ENCODE assay signal across 8 cellular contexts in the genomic region with DNA sequence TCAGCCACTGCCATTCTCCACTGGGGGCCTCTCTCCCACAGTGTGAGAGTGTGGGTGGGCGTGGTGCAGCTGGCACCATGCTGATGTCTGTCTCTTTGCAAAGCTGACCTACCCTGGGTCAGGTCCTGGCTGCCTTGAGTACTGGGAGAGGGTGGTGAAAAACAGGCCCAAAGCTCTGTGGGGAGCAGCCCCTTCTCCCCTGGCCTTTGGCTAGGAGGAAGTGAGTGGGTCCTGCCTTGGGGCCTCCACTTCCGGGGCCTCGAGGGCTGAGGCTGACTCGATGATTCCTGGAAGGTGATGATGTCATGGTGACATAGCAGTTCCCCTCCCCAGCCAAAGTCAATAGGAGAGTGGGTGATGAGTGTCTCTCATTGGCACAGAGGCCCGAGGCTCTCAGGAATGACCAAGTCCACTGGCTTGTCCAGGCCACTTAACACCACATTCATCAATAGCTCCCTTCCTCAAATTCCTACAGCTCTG. TPM values are rescaled to one million over a fixed set of nuclear protein-coding genes. Genes with fewer than 3 reads are reported as not detected.
DNase-seq lines count a peak whose midpoint lies in the region; ATAC-seq and TF ChIP-seq lines count a peak whose summit lies in the region.

No MANE protein-coding gene starts in this region.

- H3K4me3 ChIP-seq in heart left ventricle (no peak overlapping the region), right atrium auricular region (no peak overlapping the region)

- H3K27me3 ChIP-seq in heart left ventricle (no peaks in the 10 kb centered on the region), right atrium auricular region (no peaks in the 10 kb centered on the region)

- H3K9me3 ChIP-seq in heart left ventricle = peaks cover 0 to 8% (median 0%) of the 10 kb centered on the region in 12 donors
- peaks cover 0 to 4% of the 10 kb centered on the region in 2 donors for H3K9me3 ChIP-seq in right atrium auricular region

- peak overlapping the region in 1 of 12 donors; percentile 44 for H3K27ac ChIP-seq in heart left ventricle
- no peak overlapping the region for H3K27ac ChIP-seq in right atrium auricular region

- TF ChIP-seq POLR2A in heart left ventricle (IDR thresholded peaks at IDR 0.05) = no peak

- H3K36me3 ChIP-seq in heart left ventricle (no peaks in the 10 kb centered on the region), right atrium auricular region (no peaks in the 10 kb centered on the region)

- WGBS in heart left ventricle, 4 donors = 46 to 63% (median 56%) methylated on average over 5 of the region's 5 CpGs

- DNase-seq in heart left ventricle (peak in 1 of 5 donors; percentile 68), Right ventricle myocardium inferior (ENCODE audit: missing footprints) (no peak), activated T-cell treated with anti-CD3 and anti-CD28 coated beads for 4 hours (peak; percentile 46), right atrium auricular region (ENCODE audit: low spot score) (peak; percentile 73), iPS-NIHi11 (ENCODE audit: low spot score) (no peak), activated gamma-delta T cell (lab: John Stamatoyannopoulos, UW) (no peak)
- DNase-seq in stimulated activated CD8-positive, alpha-beta memory T cell treated with anti-CD3 and anti-CD28 coated beads, Interleukin-4, amount 100 ng/mL, for 24 hours (ENCODE audit: low read depth) = peak; percentile 49

- intact Hi-C loops in heart left ventricle (cut with DNase I) (loop anchor here in 6 of 10 donors (2.0 to 5.0 kb wide), 8 partner anchors 23 to 259 kb away; partner anchors contain the start of gene IER5 (in 1 of the 6)), Right ventricle myocardium inferior (cut with DNase I) (loop anchor here (5.0 kb wide), 1 partner anchor 34 kb away; no protein-coding TSS in a partner anchor)

- peak in 3 of 4 donors; percentile 18 to 59 (median 25) for ATAC-seq in heart left ventricle
- no peak for ATAC-seq in Right ventricle myocardium inferior
- ATAC-seq in GM19397 (IDR thresholded peaks at IDR 0.05; ENCODE audit: unreplicated experiment) = no peak

- TF ChIP-seq CTCF in heart left ventricle (IDR thresholded peaks at IDR 0.05) (no peak), right atrium auricular region (IDR thresholded peaks at IDR 0.05) (no peak)

- H3K4me1 ChIP-seq in heart left ventricle = peaks cover 0 to 48% (median 26%) of the 10 kb centered on the region in 12 donors
- peaks cover 0 to 47% of the 10 kb centered on the region in 2 donors for H3K4me1 ChIP-seq in right atrium auricular region

RNA-seq across cellular contexts. Expression of gene IER5, which starts 53.0 kb away (rescaled TPM):
- total RNA-seq in heart left ventricle = 10 to 100 TPM; 12.8 to 22.7 (median 18.4) TPM
- 10 to 100 TPM; 19.9 to 23.4 TPM for polyA plus RNA-seq in heart left ventricle
- 14.3 TPM for total RNA-seq in Right ventricle myocardium inferior
- 10 to 100 TPM; 25.6 to 55.1 TPM for total RNA-seq in right atrium auricular region

Comparison
In these comparisons a context has a peak if more than half of its experiments do, and no peak if none do; other contexts are left out.
1. ATAC-seq: peak in heart left ventricle (3 of 4); none in Right ventricle myocardium inferior (single experiment) and GM19397 (single experiment).
2. DNase-seq: peak in activated T-cell treated with anti-CD3 and anti-CD28 coated beads for 4 hours (single experiment), right atrium auricular region (single experiment) and stimulated activated CD8-positive, alpha-beta memory T cell treated with anti-CD3 and anti-CD28 coated beads, Interleukin-4, amount 100 ng/mL, for 24 hours (single experiment); none in Right ventricle myocardium inferior (single experiment), iPS-NIHi11 (single experiment) and activated gamma-delta T cell (single experiment).